1 cellular context compared by ENCODE assay signal in genomic region chr22:21587803-21588611, GRCh38.
TF ChIP-seq lines count a peak whose summit lies in the region.

No MANE protein-coding gene starts in this region.

TF ChIP-seq in IMR-90, 13 proteins besides CTCF, POLR2A, EP300 and RAD21:
- TF ChIP-seq BHLHE40 (IDR thresholded peaks at IDR 0.05; ENCODE audit: low read depth, low read length) (no peak), RCOR1 (IDR thresholded peaks at IDR 0.05; ENCODE audit: insufficient replicate concordance, low read length) (no peak), ELK1 (IDR thresholded peaks at IDR 0.05; ENCODE audit: borderline replicate concordance, low read depth, low read length) (no peak), CHD1 (IDR thresholded peaks at IDR 0.05; ENCODE audit: low read depth, low read length) (no peak), SMC3 (IDR thresholded peaks at IDR 0.05; ENCODE audit: low read depth, low read length) (no peak), MXI1 (IDR thresholded peaks at IDR 0.05; ENCODE audit: borderline replicate concordance, low read depth, low read length) (no peak)
TF ChIP-seq in IMR-90: peak in this region for 0.
